ENCODE assay signal across 8 cellular contexts in the genomic region with DNA sequence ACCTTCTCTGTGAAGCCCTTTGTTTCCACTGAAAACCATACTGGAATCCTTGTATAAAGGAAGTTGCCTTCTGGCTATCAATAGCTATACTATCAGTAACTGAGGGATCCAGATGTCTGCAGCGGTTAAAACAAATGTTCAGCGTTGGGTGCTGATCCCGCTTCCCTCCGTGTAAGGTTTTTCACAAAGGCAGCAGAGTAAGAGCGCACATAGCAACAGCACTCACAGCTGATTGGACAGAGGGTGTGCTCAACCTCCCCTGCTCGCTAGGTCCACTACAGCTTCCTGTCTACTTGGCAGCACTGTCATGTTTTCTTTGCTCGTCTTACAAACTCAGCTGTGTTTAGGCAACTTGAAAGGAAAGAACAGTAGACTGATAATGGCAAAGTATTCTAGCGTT. TPM values are rescaled to one million over a fixed set of nuclear protein-coding genes. Genes with fewer than 3 reads are reported as not detected.
A peak's percentile ranks its signal among the peaks of the same experiment; 100 is the strongest.
DNase-seq lines count a peak whose midpoint lies in the region; ATAC-seq and TF ChIP-seq lines count a peak whose summit lies in the region.

No MANE protein-coding gene starts in this region.

- ATAC-seq in HG02973 (IDR thresholded peaks at IDR 0.05; ENCODE audit: unreplicated experiment), result peak; percentile 77
- ATAC-seq in activated T-cell treated with anti-CD3 and anti-CD28 coated beads, Interleukin-2, amount 50 U/mL, for 4 hours, result peak; percentile 94 to 100
- ATAC-seq in esophagus mucosa, result peak; percentile 90
- ATAC-seq in mucosa of descending colon, result peak; percentile 96

- H3K4me3 ChIP-seq in GM06990 (replicated peaks; ENCODE audit: low read depth, low read length), result no peak overlapping the region
- H3K4me3 ChIP-seq in mucosa of descending colon, result no peak overlapping the region

- H3K4me1 Mint-ChIP-seq in activated T-cell treated with anti-CD3 and anti-CD28 coated beads, Interleukin-2, amount 50 U/mL, for 4 hours (ENCODE audit: low read depth), result peaks cover 18% of the 10 kb centered on the region

- TF ChIP-seq CTCF in GM06990 (IDR thresholded peaks at IDR 0.05; ENCODE audit: insufficient read depth, low read length, poor library complexity, severe bottlenecking), result no peak
- no peak for TF ChIP-seq CTCF in mucosa of descending colon (IDR thresholded peaks at IDR 0.05)

- no peaks in the 10 kb centered on the region for H3K9me3 Mint-ChIP-seq in activated T-cell treated with anti-CD3 and anti-CD28 coated beads, Interleukin-2, amount 50 U/mL, for 4 hours

- no peaks in the 10 kb centered on the region for H3K27me3 Mint-ChIP-seq in activated T-cell treated with anti-CD3 and anti-CD28 coated beads, Interleukin-2, amount 50 U/mL, for 4 hours (ENCODE audit: low read depth)

- intact Hi-C loops in mucosa of descending colon (cut with DNase I, micrococcal nuclease), result no loop called here

- peak overlapping the region; percentile 37 for H3K4me3 Mint-ChIP-seq in activated T-cell treated with anti-CD3 and anti-CD28 coated beads, Interleukin-2, amount 50 U/mL, for 4 hours

- H3K9me3 ChIP-seq in mucosa of descending colon, result no peaks in the 10 kb centered on the region

- H3K4me1 ChIP-seq in mucosa of descending colon (ENCODE audit: low read depth), result peaks cover 10% of the 10 kb centered on the region

- H3K27me3 ChIP-seq in GM06990 (replicated peaks; ENCODE audit: control insufficient read depth, insufficient read depth, low read length), result no peaks in the 10 kb centered on the region

- DNase-seq in GM06990 (ENCODE audit: extremely low read depth, insufficient read length) (peak; percentile 43), NCI-H526 treated with DMSO at 0.1 percent for 48 hours (lab: John Stamatoyannopoulos, UW) (peak; percentile 90), mucosa of descending colon (peak; percentile 41 to 73 (median 61)), superior temporal gyrus (ENCODE audit: extremely low spot score) (peak; percentile 87), NAMALWA (ENCODE audit: low spot score) (no peak)
- peak; percentile 7 for DNase-seq in activated T-cell treated with anti-CD3 and anti-CD28 coated beads, Interleukin-2, amount 50 U/mL, for 4 hours

- H3K36me3 ChIP-seq in GM06990 (ENCODE audit: control insufficient read depth, insufficient read depth, low read length) (peaks cover 2% of the 10 kb centered on the region), mucosa of descending colon (ENCODE audit: low read depth) (no peaks in the 10 kb centered on the region)

- peaks cover 24% of the 10 kb centered on the region for H3K36me3 Mint-ChIP-seq in activated T-cell treated with anti-CD3 and anti-CD28 coated beads, Interleukin-2, amount 50 U/mL, for 4 hours (ENCODE audit: insufficient read depth)

RNA-seq across cellular contexts. Expression of a gene that starts 27.3 kb away (rescaled TPM):
- total RNA-seq in activated T-cell treated with anti-CD3 and anti-CD28 coated beads, Interleukin-2, amount 50 U/mL, for 4 hours, result 10 to 100 TPM in 1 of 3 donors, 1 to 10 TPM in 2; 6.8 to 12.2 (median 8.1) TPM
- 44.1 TPM for total RNA-seq in esophagus mucosa
- total RNA-seq in mucosa of descending colon, result 10 to 100 TPM; 45.3 to 77.0 (median 53.1) TPM
